1 cellular context compared by ENCODE assay signal in the genomic region with DNA sequence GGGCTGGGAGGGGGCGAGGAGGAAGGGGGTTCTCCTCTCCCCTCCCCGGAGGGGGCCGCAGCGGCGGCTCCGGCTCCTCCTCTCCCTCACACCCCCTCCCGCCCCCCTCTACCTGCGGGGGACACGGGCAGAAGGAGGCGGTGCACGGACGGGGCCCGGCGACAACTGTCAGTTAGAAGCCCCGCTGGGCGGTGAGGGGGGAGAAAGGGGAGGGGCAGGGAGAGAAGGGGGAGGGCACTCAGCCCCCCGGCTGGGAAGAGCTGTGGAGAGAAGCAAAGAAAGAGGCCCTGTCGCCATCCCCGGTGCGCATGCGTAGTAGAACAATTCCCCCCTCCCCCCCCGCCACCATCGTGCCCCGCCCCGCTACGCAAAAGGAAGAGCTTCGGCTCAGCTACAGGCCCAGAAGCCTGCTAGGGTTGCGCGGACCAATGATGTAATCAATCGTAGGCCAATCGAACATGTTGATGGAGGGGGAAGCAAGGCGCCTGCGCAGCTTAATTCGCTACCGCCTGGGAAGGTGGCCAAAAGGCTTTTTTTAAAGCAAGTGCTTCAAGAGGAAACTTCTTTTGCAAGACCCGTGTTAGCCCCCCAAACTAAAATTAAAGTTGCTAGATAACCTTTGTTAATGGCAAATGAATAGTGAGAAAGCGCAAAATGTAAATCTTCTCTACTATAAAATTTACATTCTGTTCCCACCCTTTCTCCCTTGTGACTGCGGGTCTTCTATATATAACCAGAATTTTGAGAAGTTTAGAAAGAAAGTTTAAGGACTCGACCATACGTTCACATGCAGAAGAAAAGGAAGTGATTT.
A peak's percentile ranks its signal among the peaks of the same experiment; 100 is the strongest.
TF ChIP-seq lines count a peak whose summit lies in the region.

No MANE protein-coding gene starts in this region.

TF ChIP-seq in WTC11, 78 proteins besides CTCF, POLR2A, EP300 and RAD21 (continued from another document):
- TF ChIP-seq CREM (CRISPR knock-in tag; IDR thresholded peaks at IDR 0.05) = peak; percentile 83; the same call in 1 of the 2 replicates
- TF ChIP-seq, protein P1, sequence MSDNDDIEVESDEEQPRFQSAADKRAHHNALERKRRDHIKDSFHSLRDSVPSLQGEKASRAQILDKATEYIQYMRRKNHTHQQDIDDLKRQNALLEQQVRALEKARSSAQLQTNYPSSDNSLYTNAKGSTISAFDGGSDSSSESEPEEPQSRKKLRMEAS (CRISPR knock-in tag; IDR thresholded peaks at IDR 0.05) = no peak
- TF ChIP-seq SP1 (CRISPR knock-in tag; conservative IDR thresholded peaks at IDR 0.05) = peak; percentile 59
- TF ChIP-seq ZNF317 (CRISPR knock-in tag; IDR thresholded peaks at IDR 0.05; ENCODE audit: borderline replicate concordance, low read depth) = no peak
